In the genomic region with DNA sequence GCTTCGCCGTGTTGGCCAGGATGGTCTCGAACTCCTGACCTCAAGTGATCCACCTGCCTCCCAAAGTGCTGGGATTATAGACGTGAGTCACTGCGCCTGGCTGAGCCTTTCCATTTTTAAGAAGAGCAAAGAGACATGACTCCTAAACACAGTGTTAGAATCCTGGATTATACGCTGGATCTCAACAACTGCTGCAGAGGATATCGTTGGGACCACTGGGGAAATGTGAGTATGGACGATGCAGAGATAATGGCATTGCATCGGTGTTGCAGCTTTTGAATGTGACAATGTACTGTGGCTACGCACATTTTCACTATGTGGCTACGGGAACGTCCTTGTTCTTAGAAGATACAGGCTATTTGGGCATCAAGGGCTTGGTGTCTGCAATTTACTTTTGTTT, we compare ENCODE assay signal across 20 cellular contexts. TPM values are rescaled to one million over a fixed set of nuclear protein-coding genes. Genes with fewer than 3 reads are reported as not detected.
DNase-seq lines count a peak whose midpoint lies in the region; ATAC-seq and TF ChIP-seq lines count a peak whose summit lies in the region.
"Had no signal": no experiment of that assay in that cellular context is flagged by ENCODE, and none has a peak within 500 bp of the region (broad histone marks: within the 10 kb centered on the region; RNA-seq: fewer than 3 reads in every experiment).

No MANE protein-coding gene starts in this region.

- DNase-seq in CD14-positive monocyte (ENCODE audit: low spot score) = peak; percentile 3
- peak; percentile 29 for DNase-seq in coronary artery (ENCODE audit: low spot score)
- no peak for DNase-seq in activated CD8-positive, alpha-beta T cell treated with anti-CD3 and anti-CD28 coated beads for 36 hours
- no peak for DNase-seq in COLO668 (lab: John Stamatoyannopoulos, UW; ENCODE audit: unreplicated experiment)
- no peak for DNase-seq in GF-D8 (lab: John Stamatoyannopoulos, UW)
- DNase-seq: COR-L47, DMS53, NCI-H146, NCI-H2081 treated with DMSO at 0.1 percent for 48 hours, NCI-H345, NCI-H526 treated with DMSO at 0.1 percent for 48 hours had no signal

- no peak for TF ChIP-seq RAD21 in liver (IDR thresholded peaks at IDR 0.05)

- H3K4me3 ChIP-seq in coronary artery (no peak overlapping the region), liver (ENCODE audit: low read depth in 1 of 3, low read length in 3 of 3) (no peak overlapping the region), stomach smooth muscle (ENCODE audit: low read length in 2 of 2) (peak overlapping the region in 1 of 2 donors; percentile 54)
- H3K4me3 ChIP-seq: BLaER1 treated with 17β-estradiol and CSF1 and Interleukin-3, amounts not matched to agents 10 nM and 100 nM had no signal

- H3K36me3 ChIP-seq in liver (ENCODE audit: control insufficient read depth in 4 of 4, insufficient read depth in 3 of 4, low read depth in 1 of 4, low read length in 3 of 4) (no peaks in the 10 kb centered on the region), stomach smooth muscle (ENCODE audit: control insufficient read depth in 2 of 2, insufficient read depth in 2 of 2, low read length in 2 of 2) (peaks cover 40 to 50% of the 10 kb centered on the region in 2 donors)
- H3K36me3 ChIP-seq: BLaER1 treated with 17β-estradiol and CSF1 and Interleukin-3, amounts not matched to agents 10 nM and 100 nM had no signal

- no peaks in the 10 kb centered on the region for H3K27me3 ChIP-seq in liver (ENCODE audit: control insufficient read depth in 4 of 4, insufficient read depth in 4 of 4, low read length in 3 of 4)
- H3K27me3 ChIP-seq in stomach smooth muscle (ENCODE audit: control insufficient read depth in 1 of 2, insufficient read depth in 2 of 2, low read length in 2 of 2) = no peaks in the 10 kb centered on the region

- POLR2A ChIA-PET in activated CD8-positive, alpha-beta T cell treated with anti-CD3 and anti-CD28 coated beads for 36 hours (lab: Charles Lee) = no interaction called here

- ATAC-seq in HG02973 (IDR thresholded peaks at IDR 0.05; ENCODE audit: unreplicated experiment) = no peak
- no peak for ATAC-seq in activated CD8-positive, alpha-beta T cell treated with anti-CD3 and anti-CD28 coated beads for 36 hours
- ATAC-seq: HCT116 had no signal

- peaks cover 0 to 2% (median 0%) of the 10 kb centered on the region in 7 donors for H3K9me3 Mint-ChIP-seq in CD14-positive monocyte
- H3K9me3 Mint-ChIP-seq in activated CD8-positive, alpha-beta T cell treated with anti-CD3 and anti-CD28 coated beads for 36 hours = no peaks in the 10 kb centered on the region

- H3K27ac ChIP-seq in coronary artery = peak overlapping the region in 1 of 2 donors; percentile 97
- peak overlapping the region; percentile 70 to 90 for H3K27ac ChIP-seq in liver (ENCODE audit: low read depth in 1 of 2, low read length in 2 of 2)
- H3K27ac ChIP-seq in stomach smooth muscle (ENCODE audit: low read length) = peak overlapping the region; percentile 99
- H3K27ac ChIP-seq: BLaER1 treated with 17β-estradiol and CSF1 and Interleukin-3, amounts not matched to agents 10 nM and 100 nM had no signal

- H3K27ac Mint-ChIP-seq in CD14-positive monocyte = no peak overlapping the region
- no peak overlapping the region for H3K27ac Mint-ChIP-seq in activated CD8-positive, alpha-beta T cell treated with anti-CD3 and anti-CD28 coated beads for 36 hours

- intact Hi-C loops in CD14-positive monocyte (cut with micrococcal nuclease) = loop anchor here in 1 of 2 donors (10.0 kb wide), 1 partner anchor 78 kb away; no protein-coding TSS in a partner anchor
- intact Hi-C loops in activated CD8-positive, alpha-beta T cell treated with anti-CD3 and anti-CD28 coated beads for 36 hours (cut with micrococcal nuclease) = no loop called here

- CTCF ChIA-PET in activated CD8-positive, alpha-beta T cell treated with anti-CD3 and anti-CD28 coated beads for 36 hours (lab: Charles Lee) = no interaction called here

- H3K4me3 Mint-ChIP-seq in CD14-positive monocyte = no peak overlapping the region
- no peak overlapping the region for H3K4me3 Mint-ChIP-seq in activated CD8-positive, alpha-beta T cell treated with anti-CD3 and anti-CD28 coated beads for 36 hours

- H3K4me1 Mint-ChIP-seq in CD14-positive monocyte = peaks cover 35% of the 10 kb centered on the region
- no peaks in the 10 kb centered on the region for H3K4me1 Mint-ChIP-seq in activated CD8-positive, alpha-beta T cell treated with anti-CD3 and anti-CD28 coated beads for 36 hours (ENCODE audit: low read depth)

- H3K9me3 ChIP-seq in liver (ENCODE audit: control insufficient read depth in 4 of 4, low read length in 3 of 4) (no peaks in the 10 kb centered on the region), stomach smooth muscle (ENCODE audit: control insufficient read depth in 2 of 2, low read length in 2 of 2) (no peaks in the 10 kb centered on the region)
- H3K9me3 ChIP-seq: BLaER1 treated with 17β-estradiol and CSF1 and Interleukin-3, amounts not matched to agents 10 nM and 100 nM had no signal

- WGBS in liver = 81% methylated on average over 12 of the region's 12 CpGs

- TF ChIP-seq CTCF in CD14-positive monocyte (IDR thresholded peaks at IDR 0.05) = no peak
- TF ChIP-seq CTCF in coronary artery (IDR thresholded peaks at IDR 0.05) = no peak
- no peak for TF ChIP-seq CTCF in liver (IDR thresholded peaks at IDR 0.05; ENCODE audit: low read depth, low read length, missing input control)
- no peak for TF ChIP-seq CTCF in activated CD8-positive, alpha-beta T cell treated with anti-CD3 and anti-CD28 coated beads for 36 hours (IDR thresholded peaks at IDR 0.05)

- peaks cover 13 to 50% (median 37%) of the 10 kb centered on the region in 3 donors for H3K27me3 Mint-ChIP-seq in CD14-positive monocyte (ENCODE audit: low read depth in 3 of 3)
- peaks cover 14% of the 10 kb centered on the region for H3K27me3 Mint-ChIP-seq in activated CD8-positive, alpha-beta T cell treated with anti-CD3 and anti-CD28 coated beads for 36 hours

- H3K9ac ChIP-seq in liver (ENCODE audit: low read depth in 1 of 2, low read length in 2 of 2) = no peak overlapping the region
- H3K9ac ChIP-seq in stomach smooth muscle (ENCODE audit: low read length in 2 of 2) = no peak overlapping the region
- H3K9ac ChIP-seq: BLaER1 treated with 17β-estradiol and CSF1 and Interleukin-3, amounts not matched to agents 10 nM and 100 nM had no signal

- H3K36me3 Mint-ChIP-seq in CD14-positive monocyte = peaks cover 1 to 3% of the 10 kb centered on the region in 2 donors
- H3K36me3 Mint-ChIP-seq in activated CD8-positive, alpha-beta T cell treated with anti-CD3 and anti-CD28 coated beads for 36 hours (ENCODE audit: low read depth) = no peaks in the 10 kb centered on the region

- peaks cover 29 to 51% (median 45%) of the 10 kb centered on the region in 4 donors for H3K4me1 ChIP-seq in liver (ENCODE audit: control insufficient read depth in 4 of 4, insufficient read depth in 4 of 4, low read length in 3 of 4)
- H3K4me1 ChIP-seq in stomach smooth muscle (ENCODE audit: control insufficient read depth, insufficient read depth, low read length) = peaks cover 98% of the 10 kb centered on the region

TF ChIP-seq in liver, 16 proteins besides CTCF, POLR2A, EP300 and RAD21:
- no peak for TF ChIP-seq HNF4A (conservative IDR thresholded peaks at IDR 0.05)
- no peak for TF ChIP-seq YY1 (IDR thresholded peaks at IDR 0.05)

RNA-seq across cellular contexts. Expression of gene MRGPRF, which starts 6.2 kb away (rescaled TPM):
- polyA plus RNA-seq in CD14-positive monocyte (under 1 TPM in 1 of 2 donors, not detected in 1; 0.22 TPM), liver (1 to 10 TPM; 1.1 to 4.8 TPM)
- total RNA-seq in liver = 1 to 10 TPM; 1.9 to 3.0 TPM
- total RNA-seq in activated CD8-positive, alpha-beta T cell treated with anti-CD3 and anti-CD28 coated beads for 36 hours = not detected
- total RNA-seq: HT1080, OCI-LY7, RPMI7951 had no signal

RNA-seq across cellular contexts. Expression of gene MRGPRD, which starts 26.0 kb away (rescaled TPM):
- not detected for polyA plus RNA-seq in CD14-positive monocyte
- total RNA-seq in liver = not detected
- polyA plus RNA-seq in liver = not detected
- total RNA-seq in activated CD8-positive, alpha-beta T cell treated with anti-CD3 and anti-CD28 coated beads for 36 hours = not detected
- total RNA-seq: A172, HT1080, OCI-LY7, RPMI7951 had no signal

RNA-seq across cellular contexts. Expression of gene TPCN2, which starts 41.9 kb away (rescaled TPM):
- polyA plus RNA-seq in CD14-positive monocyte (10 to 100 TPM; 29.3 to 31.5 TPM), liver (1 to 10 TPM; 6.4 to 9.0 TPM)
- total RNA-seq in liver = 10 to 100 TPM; 15.2 to 20.8 TPM
- 10 to 100 TPM; 16.0 to 17.0 TPM for total RNA-seq in activated CD8-positive, alpha-beta T cell treated with anti-CD3 and anti-CD28 coated beads for 36 hours

Comparison
In these comparisons a context has a peak if more than half of its experiments do, and no peak if none do; other contexts are left out.
1. DNase-seq: peak in CD14-positive monocyte (single experiment) and coronary artery (single experiment); none in activated CD8-positive, alpha-beta T cell treated with anti-CD3 and anti-CD28 coated beads for 36 hours (single experiment), COLO668 (single experiment) and GF-D8 (single experiment).